ENCODE assay signal across 33 cellular contexts in the genomic region with DNA sequence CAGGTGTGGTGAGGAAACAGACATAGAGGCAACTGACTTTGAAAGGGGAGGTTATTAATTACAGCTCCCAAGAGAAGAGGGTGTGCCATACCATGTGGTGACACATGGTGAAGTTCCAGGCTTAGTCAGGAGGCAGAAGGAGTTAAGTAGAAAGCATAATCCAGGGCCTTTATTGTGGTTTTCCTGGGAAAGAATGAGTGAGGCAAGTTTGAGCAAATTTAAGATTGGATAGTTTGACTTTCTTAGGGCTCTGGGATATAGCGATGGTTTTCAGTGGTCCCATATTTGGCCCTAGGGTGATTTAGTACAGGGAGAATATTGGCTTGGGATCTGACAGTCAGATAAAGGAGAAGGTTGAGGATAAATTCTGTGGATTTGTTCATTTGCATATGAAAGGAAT.
"Had no signal": no experiment of that assay in that cellular context is flagged by ENCODE, and none has a peak within 500 bp of the region (broad histone marks: within the 10 kb centered on the region; RNA-seq: fewer than 3 reads in every experiment).

No MANE protein-coding gene starts in this region.

- H3K27ac Mint-ChIP-seq: activated CD4-positive, alpha-beta memory T cell treated with anti-CD3 and anti-CD28 coated beads, Interleukin-2, amount 10 ng/mL, durations not matched to agents 7 days and 5 days; activated CD4-positive, alpha-beta T cell treated with anti-CD3 and anti-CD28 coated beads, Interleukin-2, amount 10 ng/mL, durations not matched to agents 7 days and 5 days; activated naive CD8-positive, alpha-beta T cell; activated T-helper 17 cell treated with anti-CD3 and anti-CD28 coated beads, Interleukin-2, amount 50 U/mL, for 72 hours; dendritic cell treated with granulocyte-macrophage colony-stimulating factor and Interleukin-4, amounts not matched to agents 40 ng/mL and 50 ng/mL, for 4 days; endodermal cell; T-helper 17 cell; T-helper 2 cell treated with Interferon-gamma antibody and Interleukin-4, amounts not matched to agents 5 μg/mL and 100 μg/mL, for 36 hours had no signal

- ATAC-seq: activated T-cell treated with anti-CD3 and anti-CD28 coated beads, Interleukin-2, amount 50 U/mL, for 4 hours; activated T-helper 17 cell treated with anti-CD3 and anti-CD28 coated beads, Interleukin-2, amount 50 U/mL, for 72 hours; body of pancreas; gastroesophageal sphincter; heart right ventricle; T-helper 17 cell had no signal

- H3K9me3 ChIP-seq: body of pancreas, esophagus squamous epithelium, gastroesophageal sphincter, heart right ventricle had no signal

- H3K4me1 Mint-ChIP-seq: activated CD4-positive, alpha-beta memory T cell treated with anti-CD3 and anti-CD28 coated beads, Interleukin-2, amount 10 ng/mL, durations not matched to agents 7 days and 5 days; activated CD4-positive, alpha-beta T cell treated with anti-CD3 and anti-CD28 coated beads, Interleukin-2, amount 10 ng/mL, durations not matched to agents 7 days and 5 days; activated T-helper 17 cell treated with anti-CD3 and anti-CD28 coated beads, Interleukin-2, amount 50 U/mL, for 72 hours; central memory CD8-positive, alpha-beta T cell; T-helper 17 cell had no signal

- H3K4me1 ChIP-seq: body of pancreas, esophagus squamous epithelium, gastroesophageal sphincter, heart right ventricle had no signal

- H3K27ac ChIP-seq: body of pancreas, coronary artery, dorsolateral prefrontal cortex, esophagus squamous epithelium, gastroesophageal sphincter, heart right ventricle, hepatocyte had no signal

- H3K36me3 Mint-ChIP-seq: activated naive CD8-positive, alpha-beta T cell had no signal

- DNase-seq: activated CD4-positive, alpha-beta memory T cell treated with anti-CD3 and anti-CD28 coated beads, Interleukin-2, amount 10 ng/mL, durations not matched to agents 7 days and 5 days; activated CD4-positive, alpha-beta T cell treated with anti-CD3 and anti-CD28 coated beads for 4 hours; activated CD4-positive, alpha-beta T cell treated with anti-CD3 and anti-CD28 coated beads, Interleukin-2, amount 10 ng/mL, durations not matched to agents 7 days and 5 days; activated CD4-positive, alpha-beta T cell treated with anti-CD3 and anti-CD28 coated beads, Interleukin-2, amount 50 U/mL, for 4 hours; activated CD4-positive, CD25-positive, alpha-beta regulatory T cell; activated CD4-positive, CD25-positive, alpha-beta regulatory T cell treated with anti-CD3 and anti-CD28 coated beads, Interleukin-2, amount 50 U/mL, for 72 hours; activated CD8-positive, alpha-beta memory T cell treated with anti-CD3 and anti-CD28 coated beads, Interleukin-2, amount 50 U/mL, for 48 hours; activated effector memory CD4-positive, alpha-beta T cell treated with Interleukin-2 at 50 U/mL for 16 hours; activated gamma-delta T cell treated with Interleukin-2 at 50 U/mL for 16 hours; activated naive CD4-positive, alpha-beta T cell treated with anti-CD3 and anti-CD28 coated beads, Interleukin-2, amount 50 U/mL, for 16 hours; activated naive CD4-positive, alpha-beta T cell treated with Interleukin-2 at 50 U/mL for 16 hours; activated T-cell treated with anti-CD3 and anti-CD28 coated beads, Interleukin-2, amount 50 U/mL, for 4 hours; amniotic stem cell; aorta; body of pancreas; dorsolateral prefrontal cortex; effector memory CD4-positive, alpha-beta T cell; endodermal cell; erythroblast; esophagus squamous epithelium; foreskin melanocyte; heart right ventricle; T-helper 1 cell; T-helper 17 cell; T1000 had no signal

- H3K27me3 Mint-ChIP-seq: activated CD4-positive, alpha-beta memory T cell treated with anti-CD3 and anti-CD28 coated beads, Interleukin-2, amount 10 ng/mL, durations not matched to agents 7 days and 5 days; activated CD4-positive, alpha-beta T cell treated with anti-CD3 and anti-CD28 coated beads, Interleukin-2, amount 10 ng/mL, durations not matched to agents 7 days and 5 days; activated T-helper 17 cell treated with anti-CD3 and anti-CD28 coated beads, Interleukin-2, amount 50 U/mL, for 72 hours; central memory CD8-positive, alpha-beta T cell; dendritic cell treated with granulocyte-macrophage colony-stimulating factor and Interleukin-4, amounts not matched to agents 40 ng/mL and 50 ng/mL, for 4 days; T-helper 17 cell had no signal

- H3K4me3 ChIP-seq: body of pancreas, coronary artery, dorsolateral prefrontal cortex, esophagus squamous epithelium, gastroesophageal sphincter, heart right ventricle, hepatocyte had no signal

- H3K4me3 Mint-ChIP-seq: activated CD4-positive, alpha-beta memory T cell treated with anti-CD3 and anti-CD28 coated beads, Interleukin-2, amount 10 ng/mL, durations not matched to agents 7 days and 5 days; activated CD4-positive, alpha-beta T cell treated with anti-CD3 and anti-CD28 coated beads, Interleukin-2, amount 10 ng/mL, durations not matched to agents 7 days and 5 days; activated naive CD8-positive, alpha-beta T cell; activated T-cell treated with anti-CD3 and anti-CD28 coated beads, Interleukin-2, amount 50 U/mL, for 4 hours; activated T-helper 17 cell treated with anti-CD3 and anti-CD28 coated beads, Interleukin-2, amount 50 U/mL, for 72 hours; central memory CD8-positive, alpha-beta T cell; dendritic cell treated with granulocyte-macrophage colony-stimulating factor and Interleukin-4, amounts not matched to agents 40 ng/mL and 50 ng/mL, for 4 days; endodermal cell; T-helper 17 cell; T-helper 2 cell treated with Interferon-gamma antibody and Interleukin-4, amounts not matched to agents 5 μg/mL and 100 μg/mL, for 36 hours had no signal

- H3K79me2 ChIP-seq: hepatocyte had no signal

- H3K36me3 ChIP-seq: esophagus squamous epithelium, gastroesophageal sphincter, heart right ventricle had no signal

- H2AFZ ChIP-seq: hepatocyte had no signal

- H3K4me2 ChIP-seq: hepatocyte had no signal

- H3K9me3 Mint-ChIP-seq: activated CD4-positive, alpha-beta T cell treated with anti-CD3 and anti-CD28 coated beads, Interleukin-2, amount 10 ng/mL, durations not matched to agents 7 days and 5 days; endodermal cell; T-helper 2 cell treated with Interferon-gamma antibody and Interleukin-4, amounts not matched to agents 5 μg/mL and 100 μg/mL, for 36 hours had no signal

- H3K27me3 ChIP-seq: body of pancreas, dorsolateral prefrontal cortex, esophagus squamous epithelium, gastroesophageal sphincter, heart right ventricle, hepatocyte had no signal
